ENCODE assay signal across 19 cellular contexts in the genomic region with DNA sequence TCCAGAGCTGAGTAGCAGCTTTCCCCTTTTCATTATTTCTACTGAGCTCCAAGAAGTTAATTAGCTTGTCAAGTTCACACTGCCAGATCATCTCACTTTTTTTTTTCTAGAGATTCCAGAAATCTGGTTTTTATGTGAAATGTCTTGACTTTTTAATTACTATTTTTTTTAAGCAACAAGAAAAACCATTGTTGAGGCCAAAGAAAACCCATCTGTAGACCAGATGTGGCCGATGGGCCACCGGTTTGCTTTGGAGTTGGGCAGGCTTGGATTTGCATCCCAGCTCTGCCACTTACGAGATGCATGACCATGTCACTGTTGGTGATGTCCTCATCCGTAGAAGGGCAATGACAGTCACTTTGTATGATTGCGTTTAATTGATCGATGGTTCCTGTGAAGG. TPM values are rescaled to one million over a fixed set of nuclear protein-coding genes. Genes with fewer than 3 reads are reported as not detected.
DNase-seq lines count a peak whose midpoint lies in the region; ATAC-seq and TF ChIP-seq lines count a peak whose summit lies in the region.
"Had no signal": no experiment of that assay in that cellular context is flagged by ENCODE, and none has a peak within 500 bp of the region (broad histone marks: within the 10 kb centered on the region; RNA-seq: fewer than 3 reads in every experiment).

No MANE protein-coding gene starts in this region.

- DNase-seq in AG10803 (ENCODE audit: low read depth) (peak; percentile 54), HFF-Myc (ENCODE audit: extremely low read depth, low read depth) (peak; percentile 52), epidermal melanocyte (ENCODE audit: insufficient read length, low spot score) (peak; percentile 25), fibroblast of mammary gland (ENCODE audit: low read depth) (peak; percentile 12), esophagus squamous epithelium (lab: John Stamatoyannopoulos, UW) (no peak), nucleus accumbens (lab: John Stamatoyannopoulos, UW) (no peak)
- DNase-seq: 8988T; ACHN; C1 segment of cervical spinal cord; Calu3; CD4-positive, alpha-beta memory T cell; COR-L47; DMS53; DND-41; H7; HCEC 1CT had no signal

- H3K9me3 ChIP-seq in esophagus squamous epithelium, result peaks cover 0 to 4% (median 0%) of the 10 kb centered on the region in 3 donors

- 82 to 87% methylated on average over 5 to 6 of the region's 6 CpGs for WGBS in esophagus squamous epithelium, 2 donors

- no peak for TF ChIP-seq POLR2A in esophagus squamous epithelium (IDR thresholded peaks at IDR 0.05)

- no peak overlapping the region for H3K27ac ChIP-seq in esophagus squamous epithelium
- H3K27ac ChIP-seq: A549 had no signal

- intact Hi-C loops in esophagus squamous epithelium (cut with DNase I), result no loop called here

- H3K4me3 ChIP-seq in AG10803 (ENCODE audit: low read length) (no peak overlapping the region), HFF-Myc (replicated peaks; ENCODE audit: low read depth, low read length) (no peak overlapping the region), fibroblast of mammary gland (ENCODE audit: control insufficient read depth, low read depth, low read length) (no peak overlapping the region), esophagus squamous epithelium (no peak overlapping the region)
- H3K4me3 ChIP-seq: A549, GM12878 had no signal

- H3K4me1 ChIP-seq in esophagus squamous epithelium, result no peaks in the 10 kb centered on the region
- H3K4me1 ChIP-seq: A549 had no signal

- ATAC-seq in GM21447 (IDR thresholded peaks at IDR 0.05; ENCODE audit: unreplicated experiment), result no peak
- ATAC-seq: A549, GM12878 had no signal

- no peaks in the 10 kb centered on the region for H3K27me3 ChIP-seq in esophagus squamous epithelium

- TF ChIP-seq CTCF in AG10803 (conservative IDR thresholded peaks at IDR 0.05; ENCODE audit: low read length), result no peak
- TF ChIP-seq CTCF in HFF-Myc (IDR thresholded peaks at IDR 0.05; ENCODE audit: low read depth, low read length, missing control alignments), result no peak
- TF ChIP-seq CTCF in fibroblast of mammary gland (conservative IDR thresholded peaks at IDR 0.05; ENCODE audit: control insufficient read depth, insufficient read depth, low read depth, low read length), result no peak
- TF ChIP-seq CTCF in esophagus squamous epithelium (IDR thresholded peaks at IDR 0.05), result no peak

- H3K36me3 ChIP-seq in esophagus squamous epithelium, result no peaks in the 10 kb centered on the region

RNA-seq across cellular contexts. Expression of gene MRTFB, which starts 34.2 kb away (rescaled TPM):
- total RNA-seq in esophagus squamous epithelium, result 10 to 100 TPM; 17.1 to 77.8 (median 21.9) TPM

Comparison
In these comparisons a context has a peak if more than half of its experiments do, and no peak if none do; other contexts are left out.
1. DNase-seq: peak in AG10803 (single experiment), HFF-Myc (single experiment), epidermal melanocyte (single experiment) and fibroblast of mammary gland (single experiment); none in esophagus squamous epithelium (single experiment) and nucleus accumbens (0 of 56).